Comparison of ENCODE assay signal across 9 cellular contexts in genomic region chr4:76341063-76341462, GRCh38. TPM values are rescaled to one million over a fixed set of nuclear protein-coding genes. Genes with fewer than 3 reads are reported as not detected.
DNase-seq lines count a peak whose midpoint lies in the region; ATAC-seq and TF ChIP-seq lines count a peak whose summit lies in the region.
"Had no signal": no experiment of that assay in that cellular context is flagged by ENCODE, and none has a peak within 500 bp of the region (broad histone marks: within the 10 kb centered on the region; RNA-seq: fewer than 3 reads in every experiment).

No MANE protein-coding gene starts in this region.

- no peaks in the 10 kb centered on the region for H3K36me3 ChIP-seq in HCT116 (ENCODE audit: control insufficient read depth in 1 of 2, insufficient read depth in 2 of 2, low read length in 2 of 2)

- DNase-seq in HCT116 (ENCODE audit: low read depth, low spot score): no peak
- peak; percentile 45 for DNase-seq in RWPE1 (ENCODE audit: low spot score)
- peak; percentile 62 for DNase-seq in fibroblast of villous mesenchyme (ENCODE audit: low read depth)
- DNase-seq in retinal pigment epithelial cell (ENCODE audit: low read depth): peak; percentile 24
- no peak for DNase-seq in GM19238 (ENCODE audit: insufficient read length, low spot score)
- no peak for DNase-seq in activated CD4-positive, alpha-beta memory T cell treated with anti-CD3 and anti-CD28 coated beads for 36 hours
- DNase-seq in putamen (ENCODE audit: low spot score): no peak
- DNase-seq in 8988T: no peak
- DNase-seq: activated CD8-positive, alpha-beta memory T cell treated with anti-CD3 and anti-CD28 coated beads, Interleukin-2, amount 10 ng/mL, durations not matched to agents 7 days and 5 days had no signal

- TF ChIP-seq RAD21 in HCT116 (IDR thresholded peaks at IDR 0.05; ENCODE audit: low read depth): no peak

- no peak overlapping the region for H3K4me3 Mint-ChIP-seq in activated CD4-positive, alpha-beta memory T cell treated with anti-CD3 and anti-CD28 coated beads for 36 hours
- H3K4me3 Mint-ChIP-seq: activated CD8-positive, alpha-beta memory T cell treated with anti-CD3 and anti-CD28 coated beads, Interleukin-2, amount 10 ng/mL, durations not matched to agents 7 days and 5 days had no signal

- no peak overlapping the region for H3K27ac Mint-ChIP-seq in activated CD4-positive, alpha-beta memory T cell treated with anti-CD3 and anti-CD28 coated beads for 36 hours
- H3K27ac Mint-ChIP-seq: activated CD8-positive, alpha-beta memory T cell treated with anti-CD3 and anti-CD28 coated beads, Interleukin-2, amount 10 ng/mL, durations not matched to agents 7 days and 5 days had no signal

- POLR2A ChIA-PET in HCT116 (lab: Charles Lee): no interaction called here
- POLR2A ChIA-PET in RWPE1 (lab: Yijun Ruan, JAX; ENCODE audit: low non-redundant PET): no interaction called here
- POLR2A ChIA-PET in activated CD4-positive, alpha-beta memory T cell treated with anti-CD3 and anti-CD28 coated beads for 36 hours (lab: Charles Lee): no interaction called here

- no peak overlapping the region for H3K4me2 ChIP-seq in HCT116 (ENCODE audit: low read length)

- CTCF ChIA-PET in HCT116 (lab: Charles Lee) (no interaction called here), RWPE1 (lab: Yijun Ruan, JAX) (interaction anchor here (0.6 kb wide), 1 partner anchor 18 kb away, joined by 3 read pairs; no protein-coding TSS in a partner anchor)
- CTCF ChIA-PET in activated CD4-positive, alpha-beta memory T cell treated with anti-CD3 and anti-CD28 coated beads for 36 hours (lab: Charles Lee): interaction anchor here (2.5 kb wide), 1 partner anchor 36 kb away, joined by 6 read pairs; no protein-coding TSS in a partner anchor

- no peaks in the 10 kb centered on the region for H3K4me1 ChIP-seq in HCT116 (ENCODE audit: control insufficient read depth in 1 of 2, insufficient read depth in 2 of 2, low read length in 2 of 2)

- H3K27ac ChIP-seq in HCT116 (ENCODE audit: low read depth, low read length) (no peak overlapping the region), RWPE1 (no peak overlapping the region)

- H3K36me3 Mint-ChIP-seq in activated CD4-positive, alpha-beta memory T cell treated with anti-CD3 and anti-CD28 coated beads for 36 hours: no peaks in the 10 kb centered on the region
- H3K36me3 Mint-ChIP-seq: activated CD8-positive, alpha-beta memory T cell treated with anti-CD3 and anti-CD28 coated beads, Interleukin-2, amount 10 ng/mL, durations not matched to agents 7 days and 5 days had no signal

- peak overlapping the region; percentile 45 for H2AFZ ChIP-seq in HCT116 (ENCODE audit: low read depth, low read length, poor library complexity, severe bottlenecking)

- H3K79me2 ChIP-seq in HCT116 (ENCODE audit: insufficient read depth, low read length): no peaks in the 10 kb centered on the region

- ATAC-seq in HCT116: no peak
- ATAC-seq: activated CD8-positive, alpha-beta memory T cell treated with anti-CD3 and anti-CD28 coated beads, Interleukin-2, amount 10 ng/mL, durations not matched to agents 7 days and 5 days had no signal

- no peaks in the 10 kb centered on the region for H3K9me2 ChIP-seq in HCT116 (ENCODE audit: insufficient read depth)

- no peaks in the 10 kb centered on the region for H3K4me1 Mint-ChIP-seq in activated CD4-positive, alpha-beta memory T cell treated with anti-CD3 and anti-CD28 coated beads for 36 hours (ENCODE audit: low read depth)
- H3K4me1 Mint-ChIP-seq: activated CD8-positive, alpha-beta memory T cell treated with anti-CD3 and anti-CD28 coated beads, Interleukin-2, amount 10 ng/mL, durations not matched to agents 7 days and 5 days had no signal

- H3K9me3 Mint-ChIP-seq in activated CD4-positive, alpha-beta memory T cell treated with anti-CD3 and anti-CD28 coated beads for 36 hours: no peaks in the 10 kb centered on the region

- intact Hi-C loops in HCT116 (cut with micrococcal nuclease): no loop called here
- intact Hi-C loops in activated CD4-positive, alpha-beta memory T cell treated with anti-CD3 and anti-CD28 coated beads for 36 hours (cut with micrococcal nuclease): no loop called here

- no peaks in the 10 kb centered on the region for H3K9me3 ChIP-seq in HCT116 (ENCODE audit: control insufficient read depth in 1 of 2, insufficient read depth in 1 of 2, low read depth in 1 of 2, low read length in 2 of 2)

- TF ChIP-seq POLR2A in HCT116 (IDR thresholded peaks at IDR 0.05; ENCODE audit: borderline replicate concordance, extremely low read depth, insufficient read depth, insufficient read length): no peak

- BruUV-seq in HCT116 (replicated peaks; lab: Mats Ljungman, UMichigan): no TSS peak

- H3K9ac ChIP-seq in HCT116 (ENCODE audit: low read length): no peak overlapping the region

- TF ChIP-seq CTCF in HCT116 (IDR thresholded peaks at IDR 0.05 in 2 of 3, conservative IDR thresholded peaks at IDR 0.05 in 1 of 3; ENCODE audit: borderline replicate concordance in 1 of 3, insufficient read depth in 1 of 3, low read depth in 2 of 3, low read length in 2 of 3) (no peak), RWPE1 (conservative IDR thresholded peaks at IDR 0.05; ENCODE audit: low read depth) (no peak), fibroblast of villous mesenchyme (IDR thresholded peaks at IDR 0.05; ENCODE audit: insufficient read depth, low read depth, low read length) (no peak), retinal pigment epithelial cell (conservative IDR thresholded peaks at IDR 0.05; ENCODE audit: low read depth, low read length) (no peak)

- H3K4me3 ChIP-seq in HCT116 (replicated peaks in 1 of 2; ENCODE audit: low read depth in 1 of 2, low read length in 2 of 2) (no peak overlapping the region), fibroblast of villous mesenchyme (ENCODE audit: low read depth, low read length) (no peak overlapping the region), retinal pigment epithelial cell (ENCODE audit: low read length) (no peak overlapping the region)

- peaks cover 2% of the 10 kb centered on the region for H3K27me3 Mint-ChIP-seq in activated CD4-positive, alpha-beta memory T cell treated with anti-CD3 and anti-CD28 coated beads for 36 hours

- RAD21 ChIA-PET in HCT116 (lab: Charles Lee; ENCODE audit: low non-redundant PET in 1 of 2, low total read pairs in 2 of 2, uncharacterized antibody in 2 of 2, unreplicated experiment in 2 of 2): no interaction called here

- H3K27me3 ChIP-seq in HCT116 (ENCODE audit: insufficient read depth, low read length): no peaks in the 10 kb centered on the region

- no peaks in the 10 kb centered on the region for H4K20me1 ChIP-seq in HCT116 (ENCODE audit: insufficient read depth)

TF ChIP-seq in HCT116, 20 proteins besides CTCF, POLR2A, EP300 and RAD21:
- TF ChIP-seq POLR2AphosphoS5 (IDR thresholded peaks at IDR 0.05; ENCODE audit: low read depth, low read length): no peak
- peak; percentile 19; the same call in 1 of the 2 replicates for TF ChIP-seq FOSL1 (IDR thresholded peaks at IDR 0.05; ENCODE audit: low read depth)
- no peak for TF ChIP-seq ZFX (IDR thresholded peaks at IDR 0.05)

RNA-seq across cellular contexts. Expression of gene STBD1, which starts 34.5 kb away (rescaled TPM):
- 5.6 TPM for total RNA-seq in HCT116 (2021; ENCODE audit: unreplicated experiment)
- polyA plus RNA-seq in HCT116 (2012): 11.9 and 12.5 TPM in 2 replicates
- 5.8 and 6.9 TPM in 2 replicates for total RNA-seq in fibroblast of villous mesenchyme
- under 1 TPM; 0.63 to 0.67 TPM for total RNA-seq in activated CD4-positive, alpha-beta memory T cell treated with anti-CD3 and anti-CD28 coated beads for 36 hours

Comparison
In these comparisons a context has a peak if more than half of its experiments do, and no peak if none do; other contexts are left out.
1. DNase-seq: peak in RWPE1 (single experiment), fibroblast of villous mesenchyme (single experiment) and retinal pigment epithelial cell (single experiment); none in HCT116 (single experiment), GM19238 (single experiment), activated CD4-positive, alpha-beta memory T cell treated with anti-CD3 and anti-CD28 coated beads for 36 hours (single experiment), putamen (single experiment) and 8988T (single experiment).